23 cellular contexts compared by ENCODE assay signal in the genomic region with DNA sequence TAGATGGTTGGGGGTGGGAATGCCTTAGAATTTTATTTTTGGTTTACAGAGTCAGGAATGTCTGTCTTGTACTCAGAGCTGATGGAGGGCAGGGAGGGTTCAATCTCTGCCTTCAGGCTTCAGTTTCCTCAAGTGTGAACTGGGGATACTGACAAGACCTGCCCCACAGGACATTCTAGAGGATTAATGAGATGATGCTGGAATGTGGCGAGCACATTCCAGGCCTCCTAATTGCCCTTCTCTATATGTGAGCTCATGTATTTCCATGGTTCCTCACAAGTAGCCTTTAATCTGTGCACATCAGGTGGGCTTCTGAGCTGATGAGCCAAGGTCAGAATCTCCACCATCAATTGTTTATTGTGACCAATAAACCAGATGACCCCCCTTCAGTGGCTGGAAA.
"Had no signal": no experiment of that assay in that cellular context is flagged by ENCODE, and none has a peak within 500 bp of the region (broad histone marks: within the 10 kb centered on the region; RNA-seq: fewer than 3 reads in every experiment).

No MANE protein-coding gene starts in this region.

- H3K9me3 ChIP-seq: SJCRH30 had no signal

- H3K4me3 ChIP-seq: K562, SJCRH30 had no signal

- H3K27ac ChIP-seq: HL-60, KMS-11, RWPE1, SJCRH30 had no signal

- H3K4me1 Mint-ChIP-seq: IgD-negative memory B cell had no signal

- H3K27ac Mint-ChIP-seq: IgD-negative memory B cell had no signal

- H3K27me3 Mint-ChIP-seq: IgD-negative memory B cell had no signal

- H3K36me3 ChIP-seq: SJCRH30 had no signal

- DNase-seq: Kasumi-1, MM.1S, NCI-H1092 treated with DMSO at 0.1 percent for 48 hours, NCI-H1436, NCI-H187, NCI-H2029, NCI-H2081 treated with DMSO at 0.1 percent for 48 hours, NCI-H2171, NCI-H226, NCI-H446, NCI-H510A, NCI-H524 treated with DMSO at 0.1 percent for 48 hours, NCI-H69, NCI-H774, SHP77, SJCRH30 had no signal

- H3K4me3 Mint-ChIP-seq: IgD-negative memory B cell had no signal

- H3K36me3 Mint-ChIP-seq: IgD-negative memory B cell had no signal

- H3K4me1 ChIP-seq: SJCRH30 had no signal

- ATAC-seq: K562, Panc1, SK-N-SH treated with all-trans-retinoic acid at 6 μM for 48 hours had no signal

- H3K27me3 ChIP-seq: SJCRH30 had no signal
